Comparison of ENCODE assay signal across 15 cellular contexts in the genomic region with DNA sequence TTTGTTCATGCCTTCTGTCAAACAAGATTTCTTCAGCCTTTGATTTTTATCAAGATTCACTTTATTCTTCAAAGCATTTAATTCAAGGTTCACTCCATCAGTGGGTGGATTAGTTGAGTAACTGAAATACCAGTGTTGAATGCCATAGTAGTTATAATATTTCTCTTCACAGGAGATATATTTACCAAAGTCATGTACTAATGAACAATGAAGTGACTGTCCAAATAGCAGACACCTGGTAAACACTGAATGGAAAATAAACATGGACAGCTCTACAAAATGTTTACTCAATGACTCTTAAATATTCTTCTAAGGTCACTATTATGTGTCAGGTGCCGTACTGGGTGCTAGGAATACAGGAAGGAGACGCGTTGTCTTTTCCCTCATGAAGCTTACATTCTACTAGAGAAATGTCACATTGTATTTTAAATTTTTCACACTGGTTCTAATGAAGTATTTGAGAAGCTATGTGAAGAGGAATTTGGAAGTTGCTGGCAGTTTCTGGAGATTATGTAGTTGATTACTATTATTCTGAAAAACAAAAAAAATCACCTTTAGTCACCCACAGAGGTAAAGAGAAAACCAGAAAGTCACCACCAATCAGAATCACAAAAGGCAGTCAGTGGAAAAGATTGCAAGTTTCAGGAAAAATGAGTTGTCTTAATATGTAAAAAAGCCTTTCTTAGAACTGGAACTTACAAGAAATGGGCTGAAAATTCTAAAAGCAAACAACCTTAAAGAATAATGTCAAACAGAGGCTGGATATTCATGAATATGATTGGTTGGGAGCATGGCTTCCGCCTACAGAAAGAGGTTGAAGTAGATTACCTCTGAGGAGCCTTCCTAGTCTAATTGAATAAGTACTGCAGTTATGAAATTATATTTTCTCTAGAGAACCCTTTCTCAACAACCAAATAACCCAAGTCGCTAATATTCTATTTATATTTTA.
DNase-seq lines count a peak whose midpoint lies in the region; ATAC-seq, FAIRE-seq and TF ChIP-seq lines count a peak whose summit lies in the region.
"Had no signal": no experiment of that assay in that cellular context is flagged by ENCODE, and none has a peak within 500 bp of the region (broad histone marks: within the 10 kb centered on the region; RNA-seq: fewer than 3 reads in every experiment).

No MANE protein-coding gene starts in this region.

- TF ChIP-seq CTCF in HepG2 (CRISPR knock-in tag; IDR thresholded peaks at IDR 0.05) = no peak
- TF ChIP-seq CTCF in right lobe of liver (IDR thresholded peaks at IDR 0.05) = no peak
- no peak for TF ChIP-seq CTCF in upper lobe of left lung (IDR thresholded peaks at IDR 0.05)
- TF ChIP-seq CTCF in endothelial cell (IDR thresholded peaks at IDR 0.05; ENCODE audit: unreplicated experiment) = no peak

- no peak for TF ChIP-seq RAD21 in HepG2 (CRISPR knock-in tag; IDR thresholded peaks at IDR 0.05)

- ATAC-seq in HepG2 = peak; percentile 93
- no peak for ATAC-seq in right lobe of liver
- no peak for ATAC-seq in upper lobe of left lung (ENCODE audit: low FRiP score in 2 of 2)

- H3K9me3 ChIP-seq in HepG2 (ENCODE audit: low read length) (peaks cover 5% of the 10 kb centered on the region), right lobe of liver (no peaks in the 10 kb centered on the region), upper lobe of left lung (no peaks in the 10 kb centered on the region)
- H3K9me3 ChIP-seq: pancreas had no signal

- TF ChIP-seq EP300 in HepG2 (IDR thresholded peaks at IDR 0.05; ENCODE audit: low read depth in 2 of 2, low read length in 2 of 2) = peak; percentile 68 to 86; a peak in 3 of 4 replicates
- peak; percentile 77; the same call in 1 of the 2 replicates for TF ChIP-seq EP300 in HepG2 (CRISPR knock-in tag; IDR thresholded peaks at IDR 0.05; ENCODE audit: borderline replicate concordance)
- TF ChIP-seq EP300 in upper lobe of left lung (IDR thresholded peaks at IDR 0.05) = no peak

- H3K4me3 ChIP-seq in HepG2 (replicated peaks in 1 of 3; ENCODE audit: insufficient read depth in 1 of 3, low read depth in 2 of 3, low read length in 3 of 3) = no peak overlapping the region
- no peak overlapping the region for H3K4me3 ChIP-seq in right lobe of liver
- H3K4me3 ChIP-seq in upper lobe of left lung = no peak overlapping the region
- H3K4me3 ChIP-seq: GM23248, pancreas had no signal

- H3K4me1 Mint-ChIP-seq in activated naive CD8-positive, alpha-beta T cell treated with anti-CD3 and anti-CD28 coated beads for 36 hours = peaks cover 77% of the 10 kb centered on the region
- H3K4me1 Mint-ChIP-seq in stimulated activated naive CD8-positive, alpha-beta T cell treated with anti-CD3 and anti-CD28 coated beads, Interleukin-15, Interleukin-2, amounts not matched to agents 100 ng/mL and 50 ng/mL, for 24 hours (ENCODE audit: low read depth) = peaks cover 86% of the 10 kb centered on the region
- no peaks in the 10 kb centered on the region for H3K4me1 Mint-ChIP-seq in endothelial cell (ENCODE audit: unreplicated experiment)

- H3K36me3 Mint-ChIP-seq in activated naive CD8-positive, alpha-beta T cell treated with anti-CD3 and anti-CD28 coated beads for 36 hours = peaks cover 55% of the 10 kb centered on the region
- H3K36me3 Mint-ChIP-seq in stimulated activated naive CD8-positive, alpha-beta T cell treated with anti-CD3 and anti-CD28 coated beads, Interleukin-15, Interleukin-2, amounts not matched to agents 100 ng/mL and 50 ng/mL, for 24 hours (ENCODE audit: low read depth) = peaks cover 24% of the 10 kb centered on the region
- no peaks in the 10 kb centered on the region for H3K36me3 Mint-ChIP-seq in endothelial cell (ENCODE audit: low read depth, unreplicated experiment)

- DNase-seq in HepG2 (ENCODE audit: low spot score) = peak; percentile 91
- no peak for DNase-seq in right lobe of liver
- DNase-seq in NCI-H774 (lab: John Stamatoyannopoulos, UW) = peak; percentile 43
- no peak for DNase-seq in activated naive CD8-positive, alpha-beta T cell treated with anti-CD3 and anti-CD28 coated beads for 36 hours
- no peak for DNase-seq in upper lobe of left lung
- no peak for DNase-seq in endothelial cell (ENCODE audit: low spot score)
- no peak for DNase-seq in NCI-H524 treated with DMSO at 0.1 percent for 48 hours (lab: John Stamatoyannopoulos, UW)
- DNase-seq: AML-193; foreskin fibroblast; GM23248; islet precursor cell; pancreas; stimulated activated naive CD4-positive, alpha-beta T cell treated with Interleukin-2 at 50 U/mL for 16 hours; SW 1271 had no signal

- TF ChIP-seq POLR2A in HepG2 (IDR thresholded peaks at IDR 0.05; ENCODE audit: insufficient read depth in 1 of 2, low read depth in 2 of 2, low read length in 2 of 2) (no peak), right lobe of liver (IDR thresholded peaks at IDR 0.05) (no peak), upper lobe of left lung (IDR thresholded peaks at IDR 0.05) (no peak)

- peak; percentile 34 for FAIRE-seq in HepG2 (lab: Jason Lieb, UNC)
- FAIRE-seq: pancreas had no signal

- H3K4me1 ChIP-seq in HepG2 (ENCODE audit: insufficient read depth, low read length) (peaks cover 15% of the 10 kb centered on the region), right lobe of liver (no peaks in the 10 kb centered on the region), upper lobe of left lung (no peaks in the 10 kb centered on the region)
- H3K4me1 ChIP-seq: pancreas had no signal

- peak overlapping the region; percentile 58 for H3K27ac ChIP-seq in HepG2 (ENCODE audit: extremely low read length, insufficient read depth, low read length)
- no peak overlapping the region for H3K27ac ChIP-seq in right lobe of liver
- no peak overlapping the region for H3K27ac ChIP-seq in upper lobe of left lung
- H3K27ac ChIP-seq: GM23248, pancreas had no signal

- no peaks in the 10 kb centered on the region for H3K27me3 Mint-ChIP-seq in activated naive CD8-positive, alpha-beta T cell treated with anti-CD3 and anti-CD28 coated beads for 36 hours
- H3K27me3 Mint-ChIP-seq in stimulated activated naive CD8-positive, alpha-beta T cell treated with anti-CD3 and anti-CD28 coated beads, Interleukin-15, Interleukin-2, amounts not matched to agents 100 ng/mL and 50 ng/mL, for 24 hours = no peaks in the 10 kb centered on the region
- H3K27me3 Mint-ChIP-seq in endothelial cell (ENCODE audit: unreplicated experiment) = peaks cover 3% of the 10 kb centered on the region

- H3K9me3 Mint-ChIP-seq in activated naive CD8-positive, alpha-beta T cell treated with anti-CD3 and anti-CD28 coated beads for 36 hours = peaks cover 41% of the 10 kb centered on the region
- peaks cover 15% of the 10 kb centered on the region for H3K9me3 Mint-ChIP-seq in stimulated activated naive CD8-positive, alpha-beta T cell treated with anti-CD3 and anti-CD28 coated beads, Interleukin-15, Interleukin-2, amounts not matched to agents 100 ng/mL and 50 ng/mL, for 24 hours
- H3K9me3 Mint-ChIP-seq in endothelial cell (ENCODE audit: unreplicated experiment) = no peaks in the 10 kb centered on the region

- intact Hi-C loops in HepG2 (cut with micrococcal nuclease; ENCODE audit: unreplicated experiment) (loop anchor here (2.0 to 5.0 kb wide), 2 partner anchors 89 to 137 kb away; no protein-coding TSS in a partner anchor), right lobe of liver (cut with DNase I) (no loop called here)

- H3K27ac Mint-ChIP-seq in activated naive CD8-positive, alpha-beta T cell treated with anti-CD3 and anti-CD28 coated beads for 36 hours = peak overlapping the region; percentile 95
- peak overlapping the region; percentile 99 for H3K27ac Mint-ChIP-seq in stimulated activated naive CD8-positive, alpha-beta T cell treated with anti-CD3 and anti-CD28 coated beads, Interleukin-15, Interleukin-2, amounts not matched to agents 100 ng/mL and 50 ng/mL, for 24 hours
- H3K27ac Mint-ChIP-seq in endothelial cell (ENCODE audit: unreplicated experiment) = no peak overlapping the region

- CTCF ChIA-PET in HepG2 (lab: Yijun Ruan, JAX; ENCODE audit: low intra/inter-chr PET ratio, low total read pairs) = no interaction called here

- H3K27me3 ChIP-seq in HepG2 (ENCODE audit: control insufficient read depth in 1 of 2, insufficient read depth in 2 of 2, low read length in 2 of 2) (no peaks in the 10 kb centered on the region), right lobe of liver (no peaks in the 10 kb centered on the region), upper lobe of left lung (no peaks in the 10 kb centered on the region)
- H3K27me3 ChIP-seq: pancreas had no signal

- H3K9ac ChIP-seq in HepG2 (ENCODE audit: insufficient read depth, low read depth, low read length) = peak overlapping the region; percentile 38
- H3K9ac ChIP-seq: GM23248 had no signal

- H3K36me3 ChIP-seq in HepG2 (replicated peaks in 1 of 2; ENCODE audit: control insufficient read depth in 1 of 2, insufficient read depth in 2 of 2, low read length in 2 of 2) (no peaks in the 10 kb centered on the region), right lobe of liver (no peaks in the 10 kb centered on the region), upper lobe of left lung (no peaks in the 10 kb centered on the region)
- H3K36me3 ChIP-seq: pancreas had no signal

- no TSS peak for BruUV-seq in HepG2 (replicated peaks; lab: Mats Ljungman, UMichigan)

- WGBS in HepG2 (ENCODE audit: low lambda C conversion rate) = 54% methylated on average over 5 of the region's 5 CpGs
- WGBS in right lobe of liver (ENCODE audit: insufficient coverage, low coverage, low lambda C conversion rate, missing lambda C conversion rate) = 68% methylated on average over 5 of the region's 5 CpGs
- 82 to 88% methylated on average over 5 of the region's 5 CpGs for WGBS in upper lobe of left lung, 2 donors

- no peak overlapping the region for H3K4me2 ChIP-seq in HepG2 (ENCODE audit: low read depth, low read length)

- in situ Hi-C loops in HepG2 (cut with HindIII; ENCODE audit: extremely low pct_ligation_motif_present, low pct_unique_long_range_greater_than_20kb) = no loop called here

- H2AFZ ChIP-seq in HepG2 (ENCODE audit: low read length) = no peak overlapping the region
- H2AFZ ChIP-seq: GM23248 had no signal

- H3K4me3 Mint-ChIP-seq in activated naive CD8-positive, alpha-beta T cell treated with anti-CD3 and anti-CD28 coated beads for 36 hours = peak overlapping the region; percentile 53
- peak overlapping the region; percentile 50 for H3K4me3 Mint-ChIP-seq in stimulated activated naive CD8-positive, alpha-beta T cell treated with anti-CD3 and anti-CD28 coated beads, Interleukin-15, Interleukin-2, amounts not matched to agents 100 ng/mL and 50 ng/mL, for 24 hours
- H3K4me3 Mint-ChIP-seq in endothelial cell (ENCODE audit: unreplicated experiment) = no peak overlapping the region

- H3K79me2 ChIP-seq in HepG2 (ENCODE audit: insufficient read depth, low read length) = no peaks in the 10 kb centered on the region

- POLR2A ChIA-PET in HepG2 (lab: Yijun Ruan, JAX) = interaction anchor here (1.0 to 1.1 kb wide), 3 partner anchors 89 to 287 kb away, joined by 3 to 5 read pairs (median 5); no protein-coding TSS in a partner anchor

- H4K20me1 ChIP-seq in HepG2 (ENCODE audit: insufficient read depth, low read length) = no peaks in the 10 kb centered on the region

TF ChIP-seq in HepG2, 621 proteins besides CTCF, POLR2A, EP300 and RAD21 (continues in another document):
- no peak for TF ChIP-seq SALL2 (CRISPR knock-in tag; IDR thresholded peaks at IDR 0.05)
- 0 out of 2 replicates have a peak, but pooled peaks have one; percentile 23 for TF ChIP-seq GATA4 (IDR thresholded peaks at IDR 0.05; ENCODE audit: borderline replicate concordance, low read depth)
- no peak for TF ChIP-seq ISX (CRISPR knock-in tag; conservative IDR thresholded peaks at IDR 0.05)

Comparison
In these comparisons a context has a peak if more than half of its experiments do, and no peak if none do; other contexts are left out.
1. DNase-seq: peak in HepG2 (single experiment) and NCI-H774 (single experiment); none in right lobe of liver (0 of 3), activated naive CD8-positive, alpha-beta T cell treated with anti-CD3 and anti-CD28 coated beads for 36 hours (single experiment), upper lobe of left lung (0 of 2), endothelial cell (single experiment) and NCI-H524 treated with DMSO at 0.1 percent for 48 hours (single experiment).